In genomic region chr4:86359944-86360478, GRCh38 we compare ENCODE assay signal across 8 cellular contexts. TPM values are rescaled to one million over a fixed set of nuclear protein-coding genes. Genes with fewer than 3 reads are reported as not detected.
A peak's percentile ranks its signal among the peaks of the same experiment; 100 is the strongest.
DNase-seq lines count a peak whose midpoint lies in the region; ATAC-seq and TF ChIP-seq lines count a peak whose summit lies in the region.

TSS of gene MAPK10 (minus strand) at chr4:86360053.

- H3K4me1 ChIP-seq in CD4-positive, alpha-beta memory T cell (ENCODE audit: insufficient read depth, low read length) = no peaks in the 10 kb centered on the region
- H3K4me1 ChIP-seq in adipocyte (ENCODE audit: control insufficient read depth, insufficient read depth, low read length) = peaks cover 23% of the 10 kb centered on the region
- H3K4me1 ChIP-seq in urinary bladder (ENCODE audit: insufficient read depth) = no peaks in the 10 kb centered on the region

- no peaks in the 10 kb centered on the region for H3K27me3 Mint-ChIP-seq in CD4-positive, alpha-beta memory T cell
- H3K27me3 Mint-ChIP-seq in osteocyte (ENCODE audit: unreplicated experiment) = no peaks in the 10 kb centered on the region

- peaks cover 8 to 11% (median 10%) of the 10 kb centered on the region in 4 donors for H3K4me1 Mint-ChIP-seq in CD4-positive, alpha-beta memory T cell
- H3K4me1 Mint-ChIP-seq in osteocyte (ENCODE audit: unreplicated experiment) = peaks cover 38% of the 10 kb centered on the region

- peak within 1 kb of the TSS; percentile 81 to 94 (median 88) for H3K4me3 Mint-ChIP-seq in CD4-positive, alpha-beta memory T cell
- peak within 1 kb of the TSS; percentile 70 for H3K4me3 Mint-ChIP-seq in osteocyte (ENCODE audit: unreplicated experiment)

- peak; percentile 48 to 71 (median 52) for DNase-seq in CD4-positive, alpha-beta memory T cell
- DNase-seq in OCI-M1 (lab: John Stamatoyannopoulos, UW) (peak; percentile 95), adipocyte (ENCODE audit: low read depth) (peak; percentile 69), left cardiac atrium (peak; percentile 70), osteocyte (ENCODE audit: extremely low spot score, unreplicated experiment) (no peak)

- H3K36me3 ChIP-seq in CD4-positive, alpha-beta memory T cell (ENCODE audit: insufficient read depth, low read length) = no peaks in the 10 kb centered on the region
- H3K36me3 ChIP-seq in adipocyte (ENCODE audit: control insufficient read depth, insufficient read depth, low read length, severe bottlenecking) (no peaks in the 10 kb centered on the region), urinary bladder (ENCODE audit: insufficient read depth) (no peaks in the 10 kb centered on the region)

- H3K27ac ChIP-seq in CD4-positive, alpha-beta memory T cell (ENCODE audit: low read depth, low read length) = no peak within 1 kb of the TSS
- no peak within 1 kb of the TSS for H3K27ac ChIP-seq in urinary bladder (ENCODE audit: low read depth)

- intact Hi-C loops in CD4-positive, alpha-beta memory T cell (cut with micrococcal nuclease) = no loop called here
- intact Hi-C loops in left cardiac atrium (cut with DNase I) = no loop called here

- H3K27ac Mint-ChIP-seq in CD4-positive, alpha-beta memory T cell = peak within 1 kb of the TSS; percentile 64 to 97 (median 86)
- H3K27ac Mint-ChIP-seq in osteocyte (ENCODE audit: unreplicated experiment) = peak within 1 kb of the TSS; percentile 75

- H3K9ac ChIP-seq in adipocyte (ENCODE audit: low read length) = no peak within 1 kb of the TSS

- no peaks in the 10 kb centered on the region for H3K9me3 Mint-ChIP-seq in CD4-positive, alpha-beta memory T cell
- no peaks in the 10 kb centered on the region for H3K9me3 Mint-ChIP-seq in osteocyte (ENCODE audit: unreplicated experiment)

- CTCF ChIA-PET in CD4-positive, alpha-beta memory T cell (lab: Charles Lee; ENCODE audit: partially characterized antibody) = no interaction called here

- POLR2A ChIA-PET in CD4-positive, alpha-beta memory T cell (lab: Charles Lee; ENCODE audit: partially characterized antibody) = no interaction called here

- peak; percentile 94 for ATAC-seq in GM19455 (IDR thresholded peaks at IDR 0.05; ENCODE audit: unreplicated experiment)
- peak; percentile 100 for ATAC-seq in HG03558 (IDR thresholded peaks at IDR 0.05; ENCODE audit: extremely low read depth, unreplicated experiment)
- ATAC-seq in left cardiac atrium = peak; percentile 97 to 99

- no peaks in the 10 kb centered on the region for H3K9me3 ChIP-seq in CD4-positive, alpha-beta memory T cell (ENCODE audit: control insufficient read depth in 1 of 2, low read length in 2 of 2)
- no peaks in the 10 kb centered on the region for H3K9me3 ChIP-seq in adipocyte (ENCODE audit: control insufficient read depth, low read length)

- WGBS in urinary bladder = 10% methylated on average over 12 of the region's 12 CpGs

- peak within 1 kb of the TSS; percentile 18 to 42 for H3K4me3 ChIP-seq in CD4-positive, alpha-beta memory T cell (ENCODE audit: low read length in 2 of 2)
- H3K4me3 ChIP-seq in adipocyte (ENCODE audit: low read length) (peak within 1 kb of the TSS; percentile 62), urinary bladder (ENCODE audit: low read depth, low read length) (peak within 1 kb of the TSS; percentile 15)

- TF ChIP-seq CTCF in osteocyte (IDR thresholded peaks at IDR 0.05) = no peak

- H3K27me3 ChIP-seq in CD4-positive, alpha-beta memory T cell (ENCODE audit: insufficient read depth, low read length) = no peaks in the 10 kb centered on the region
- H3K27me3 ChIP-seq in adipocyte (replicated peaks; ENCODE audit: control insufficient read depth, insufficient read depth, low read length) = no peaks in the 10 kb centered on the region

- H3K36me3 Mint-ChIP-seq in CD4-positive, alpha-beta memory T cell = no peaks in the 10 kb centered on the region
- no peaks in the 10 kb centered on the region for H3K36me3 Mint-ChIP-seq in osteocyte (ENCODE audit: unreplicated experiment)

RNA-seq across cellular contexts. Expression of gene MAPK10, which starts in this region (rescaled TPM):
- not detected for total RNA-seq in CD4-positive, alpha-beta memory T cell
- polyA plus RNA-seq in CD4-positive, alpha-beta memory T cell = under 1 TPM; 0.48 to 0.49 TPM
- total RNA-seq in left cardiac atrium (10 to 100 TPM in 1 of 2 donors, 1 to 10 TPM in 1; 9.8 to 20.3 TPM), osteocyte (16.2 and 19.2 TPM in 2 replicates), urinary bladder (247 TPM)
- polyA plus RNA-seq in urinary bladder = 15.5 TPM

Comparison
In these comparisons a context has a peak if more than half of its experiments do, and no peak if none do; other contexts are left out.
1. RNA of gene MAPK10 (total RNA-seq): 247 TPM in urinary bladder (single experiment); 9.8 to 20.3 TPM in left cardiac atrium, 16.2 to 19.2 TPM in osteocyte and not detected in CD4-positive, alpha-beta memory T cell; every median in the first group is over 10 times any median in the second.
2. RNA of gene MAPK10 (polyA plus RNA-seq): 15.5 TPM in urinary bladder (single experiment); 0.48 to 0.49 TPM in CD4-positive, alpha-beta memory T cell; every median in the first group is over 10 times any median in the second.
3. Peak in DNase-seq and H3K4me3 ChIP-seq in CD4-positive, alpha-beta memory T cell; RNA of the gene not detected or under 1 TPM.
4. Peak in every context shown above with its lines, with median percentiles within 50 percentile points of each other: H3K4me3 ChIP-seq and ATAC-seq.